In genomic region chr13:45464141-45464686, GRCh38 we compare ENCODE assay signal across 1 cellular context.
A peak's percentile ranks its signal among the peaks of the same experiment; 100 is the strongest.
TF ChIP-seq lines count a peak whose summit lies in the region.

No MANE protein-coding gene starts in this region.

TF ChIP-seq in HepG2, 621 proteins besides CTCF, POLR2A, EP300 and RAD21 (continues in another document):
- TF ChIP-seq PATZ1 (CRISPR knock-in tag; IDR thresholded peaks at IDR 0.05) = no peak
- TF ChIP-seq ZBTB8A (CRISPR knock-in tag; IDR thresholded peaks at IDR 0.05; ENCODE audit: borderline replicate concordance, low read depth) = no peak
- 0 out of 2 replicates have a peak, but pooled peaks have one; percentile 22 for TF ChIP-seq ARNT2 (CRISPR knock-in tag; IDR thresholded peaks at IDR 0.05; ENCODE audit: low read depth)
- TF ChIP-seq CEBPB (IDR thresholded peaks at IDR 0.05; ENCODE audit: borderline replicate concordance, low read depth, low read length) = no peak
- no peak for TF ChIP-seq YY1 (IDR thresholded peaks at IDR 0.05; ENCODE audit: insufficient read depth, insufficient replicate concordance, low read depth, low read length)
- TF ChIP-seq, protein P1, sequence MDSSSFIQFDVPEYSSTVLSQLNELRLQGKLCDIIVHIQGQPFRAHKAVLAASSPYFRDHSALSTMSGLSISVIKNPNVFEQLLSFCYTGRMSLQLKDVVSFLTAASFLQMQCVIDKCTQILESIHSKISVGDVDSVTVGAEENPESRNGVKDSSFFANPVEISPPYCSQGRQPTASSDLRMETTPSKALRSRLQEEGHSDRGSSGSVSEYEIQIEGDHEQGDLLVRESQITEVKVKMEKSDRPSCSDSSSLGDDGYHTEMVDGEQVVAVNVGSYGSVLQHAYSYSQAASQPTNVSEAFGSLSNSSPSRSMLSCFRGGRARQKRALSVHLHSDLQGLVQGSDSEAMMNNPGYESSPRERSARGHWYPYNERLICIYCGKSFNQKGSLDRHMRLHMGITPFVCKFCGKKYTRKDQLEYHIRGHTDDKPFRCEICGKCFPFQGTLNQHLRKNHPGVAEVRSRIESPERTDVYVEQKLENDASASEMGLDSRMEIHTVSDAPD (CRISPR knock-in tag; IDR thresholded peaks at IDR 0.05) = no peak
- TF ChIP-seq, protein P2, sequence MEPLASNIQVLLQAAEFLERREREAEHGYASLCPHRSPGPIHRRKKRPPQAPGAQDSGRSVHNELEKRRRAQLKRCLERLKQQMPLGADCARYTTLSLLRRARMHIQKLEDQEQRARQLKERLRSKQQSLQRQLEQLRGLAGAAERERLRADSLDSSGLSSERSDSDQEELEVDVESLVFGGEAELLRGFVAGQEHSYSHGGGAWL (CRISPR knock-in tag; IDR thresholded peaks at IDR 0.05) = no peak
- no peak for TF ChIP-seq WIZ (CRISPR knock-in tag; IDR thresholded peaks at IDR 0.05)
- no peak for TF ChIP-seq FOSL2 (CRISPR knock-in tag; IDR thresholded peaks at IDR 0.05)
- no peak for TF ChIP-seq ZNF468 (CRISPR knock-in tag; IDR thresholded peaks at IDR 0.05)
- TF ChIP-seq ZBTB33 (CRISPR knock-in tag; IDR thresholded peaks at IDR 0.05) = no peak
- no peak for TF ChIP-seq BHLHE40 (IDR thresholded peaks at IDR 0.05; ENCODE audit: low read length)
- peak; percentile 29; the same call in 1 of the 2 replicates for TF ChIP-seq ZNF143 (CRISPR knock-in tag; IDR thresholded peaks at IDR 0.05)
- no peak for TF ChIP-seq ZNF510 (CRISPR knock-in tag; IDR thresholded peaks at IDR 0.05; ENCODE audit: low read depth)
- no peak for TF ChIP-seq ZEB1 (IDR thresholded peaks at IDR 0.05; ENCODE audit: insufficient replicate concordance, low read depth)
- no peak for TF ChIP-seq GABPA (IDR thresholded peaks at IDR 0.05; ENCODE audit: low read depth, low read length)
- no peak for TF ChIP-seq GABPA (CRISPR knock-in tag; IDR thresholded peaks at IDR 0.05; ENCODE audit: low read depth)
- TF ChIP-seq ESRRA (CRISPR knock-in tag; IDR thresholded peaks at IDR 0.05; ENCODE audit: low read depth) = no peak
- no peak for TF ChIP-seq NR2F1 (CRISPR knock-in tag; IDR thresholded peaks at IDR 0.05)
- TF ChIP-seq GATAD1 (CRISPR knock-in tag; IDR thresholded peaks at IDR 0.05) = no peak
- TF ChIP-seq RFX1 (IDR thresholded peaks at IDR 0.05) = no peak
- TF ChIP-seq, protein P3, sequence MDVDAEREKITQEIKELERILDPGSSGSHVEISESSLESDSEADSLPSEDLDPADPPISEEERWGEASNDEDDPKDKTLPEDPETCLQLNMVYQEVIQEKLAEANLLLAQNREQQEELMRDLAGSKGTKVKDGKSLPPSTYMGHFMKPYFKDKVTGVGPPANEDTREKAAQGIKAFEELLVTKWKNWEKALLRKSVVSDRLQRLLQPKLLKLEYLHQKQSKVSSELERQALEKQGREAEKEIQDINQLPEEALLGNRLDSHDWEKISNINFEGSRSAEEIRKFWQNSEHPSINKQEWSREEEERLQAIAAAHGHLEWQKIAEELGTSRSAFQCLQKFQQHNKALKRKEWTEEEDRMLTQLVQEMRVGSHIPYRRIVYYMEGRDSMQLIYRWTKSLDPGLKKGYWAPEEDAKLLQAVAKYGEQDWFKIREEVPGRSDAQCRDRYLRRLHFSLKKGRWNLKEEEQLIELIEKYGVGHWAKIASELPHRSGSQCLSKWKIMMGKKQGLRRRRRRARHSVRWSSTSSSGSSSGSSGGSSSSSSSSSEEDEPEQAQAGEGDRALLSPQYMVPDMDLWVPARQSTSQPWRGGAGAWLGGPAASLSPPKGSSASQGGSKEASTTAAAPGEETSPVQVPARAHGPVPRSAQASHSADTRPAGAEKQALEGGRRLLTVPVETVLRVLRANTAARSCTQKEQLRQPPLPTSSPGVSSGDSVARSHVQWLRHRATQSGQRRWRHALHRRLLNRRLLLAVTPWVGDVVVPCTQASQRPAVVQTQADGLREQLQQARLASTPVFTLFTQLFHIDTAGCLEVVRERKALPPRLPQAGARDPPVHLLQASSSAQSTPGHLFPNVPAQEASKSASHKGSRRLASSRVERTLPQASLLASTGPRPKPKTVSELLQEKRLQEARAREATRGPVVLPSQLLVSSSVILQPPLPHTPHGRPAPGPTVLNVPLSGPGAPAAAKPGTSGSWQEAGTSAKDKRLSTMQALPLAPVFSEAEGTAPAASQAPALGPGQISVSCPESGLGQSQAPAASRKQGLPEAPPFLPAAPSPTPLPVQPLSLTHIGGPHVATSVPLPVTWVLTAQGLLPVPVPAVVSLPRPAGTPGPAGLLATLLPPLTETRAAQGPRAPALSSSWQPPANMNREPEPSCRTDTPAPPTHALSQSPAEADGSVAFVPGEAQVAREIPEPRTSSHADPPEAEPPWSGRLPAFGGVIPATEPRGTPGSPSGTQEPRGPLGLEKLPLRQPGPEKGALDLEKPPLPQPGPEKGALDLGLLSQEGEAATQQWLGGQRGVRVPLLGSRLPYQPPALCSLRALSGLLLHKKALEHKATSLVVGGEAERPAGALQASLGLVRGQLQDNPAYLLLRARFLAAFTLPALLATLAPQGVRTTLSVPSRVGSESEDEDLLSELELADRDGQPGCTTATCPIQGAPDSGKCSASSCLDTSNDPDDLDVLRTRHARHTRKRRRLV (CRISPR knock-in tag; IDR thresholded peaks at IDR 0.05) = no peak
- TF ChIP-seq, protein P4, sequence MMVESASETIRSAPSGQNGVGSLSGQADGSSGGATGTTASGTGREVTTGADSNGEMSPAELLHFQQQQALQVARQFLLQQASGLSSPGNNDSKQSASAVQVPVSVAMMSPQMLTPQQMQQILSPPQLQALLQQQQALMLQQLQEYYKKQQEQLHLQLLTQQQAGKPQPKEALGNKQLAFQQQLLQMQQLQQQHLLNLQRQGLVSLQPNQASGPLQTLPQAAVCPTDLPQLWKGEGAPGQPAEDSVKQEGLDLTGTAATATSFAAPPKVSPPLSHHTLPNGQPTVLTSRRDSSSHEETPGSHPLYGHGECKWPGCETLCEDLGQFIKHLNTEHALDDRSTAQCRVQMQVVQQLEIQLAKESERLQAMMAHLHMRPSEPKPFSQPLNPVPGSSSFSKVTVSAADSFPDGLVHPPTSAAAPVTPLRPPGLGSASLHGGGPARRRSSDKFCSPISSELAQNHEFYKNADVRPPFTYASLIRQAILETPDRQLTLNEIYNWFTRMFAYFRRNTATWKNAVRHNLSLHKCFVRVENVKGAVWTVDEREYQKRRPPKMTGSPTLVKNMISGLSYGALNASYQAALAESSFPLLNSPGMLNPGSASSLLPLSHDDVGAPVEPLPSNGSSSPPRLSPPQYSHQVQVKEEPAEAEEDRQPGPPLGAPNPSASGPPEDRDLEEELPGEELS (CRISPR knock-in tag; IDR thresholded peaks at IDR 0.05) = no peak
- TF ChIP-seq PAWR (CRISPR knock-in tag; IDR thresholded peaks at IDR 0.05; ENCODE audit: borderline replicate concordance) = no peak
- TF ChIP-seq ARID4A (CRISPR knock-in tag; IDR thresholded peaks at IDR 0.05; ENCODE audit: borderline replicate concordance) = no peak
- TF ChIP-seq, protein P5, sequence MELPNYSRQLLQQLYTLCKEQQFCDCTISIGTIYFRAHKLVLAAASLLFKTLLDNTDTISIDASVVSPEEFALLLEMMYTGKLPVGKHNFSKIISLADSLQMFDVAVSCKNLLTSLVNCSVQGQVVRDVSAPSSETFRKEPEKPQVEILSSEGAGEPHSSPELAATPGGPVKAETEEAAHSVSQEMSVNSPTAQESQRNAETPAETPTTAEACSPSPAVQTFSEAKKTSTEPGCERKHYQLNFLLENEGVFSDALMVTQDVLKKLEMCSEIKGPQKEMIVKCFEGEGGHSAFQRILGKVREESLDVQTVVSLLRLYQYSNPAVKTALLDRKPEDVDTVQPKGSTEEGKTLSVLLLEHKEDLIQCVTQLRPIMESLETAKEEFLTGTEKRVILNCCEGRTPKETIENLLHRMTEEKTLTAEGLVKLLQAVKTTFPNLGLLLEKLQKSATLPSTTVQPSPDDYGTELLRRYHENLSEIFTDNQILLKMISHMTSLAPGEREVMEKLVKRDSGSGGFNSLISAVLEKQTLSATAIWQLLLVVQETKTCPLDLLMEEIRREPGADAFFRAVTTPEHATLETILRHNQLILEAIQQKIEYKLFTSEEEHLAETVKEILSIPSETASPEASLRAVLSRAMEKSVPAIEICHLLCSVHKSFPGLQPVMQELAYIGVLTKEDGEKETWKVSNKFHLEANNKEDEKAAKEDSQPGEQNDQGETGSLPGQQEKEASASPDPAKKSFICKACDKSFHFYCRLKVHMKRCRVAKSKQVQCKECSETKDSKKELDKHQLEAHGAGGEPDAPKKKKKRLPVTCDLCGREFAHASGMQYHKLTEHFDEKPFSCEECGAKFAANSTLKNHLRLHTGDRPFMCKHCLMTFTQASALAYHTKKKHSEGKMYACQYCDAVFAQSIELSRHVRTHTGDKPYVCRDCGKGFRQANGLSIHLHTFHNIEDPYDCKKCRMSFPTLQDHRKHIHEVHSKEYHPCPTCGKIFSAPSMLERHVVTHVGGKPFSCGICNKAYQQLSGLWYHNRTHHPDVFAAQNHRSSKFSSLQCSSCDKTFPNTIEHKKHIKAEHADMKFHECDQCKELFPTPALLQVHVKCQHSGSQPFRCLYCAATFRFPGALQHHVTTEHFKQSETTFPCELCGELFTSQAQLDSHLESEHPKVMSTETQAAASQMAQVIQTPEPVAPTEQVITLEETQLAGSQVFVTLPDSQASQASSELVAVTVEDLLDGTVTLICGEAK (IDR thresholded peaks at IDR 0.05) = no peak
- TF ChIP-seq, protein P5 (CRISPR knock-in tag; IDR thresholded peaks at IDR 0.05) = no peak
- no peak for TF ChIP-seq SRY (CRISPR knock-in tag; IDR thresholded peaks at IDR 0.05)
